Comparison of ENCODE assay signal across 20 cellular contexts in the genomic region with DNA sequence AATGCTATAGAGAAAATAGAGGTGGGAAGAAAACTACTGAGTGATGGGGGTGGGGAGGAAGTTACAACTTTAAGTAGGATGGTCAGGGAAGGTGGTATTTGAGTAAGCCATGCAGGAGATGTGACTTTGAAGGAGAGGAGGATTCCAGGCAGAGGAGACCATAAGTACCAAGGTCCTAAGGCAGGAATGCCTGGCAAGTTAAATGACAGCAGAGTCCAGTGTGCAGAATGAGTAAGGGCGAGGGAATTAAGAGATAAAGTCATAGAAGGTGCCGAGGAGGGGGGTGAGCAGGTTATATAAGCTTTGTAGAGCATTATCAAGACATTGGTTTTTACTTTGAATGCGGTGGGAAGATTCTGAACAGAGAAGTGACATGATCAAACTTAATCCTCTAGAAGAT. TPM values are rescaled to one million over a fixed set of nuclear protein-coding genes. Genes with fewer than 3 reads are reported as not detected.
DNase-seq lines count a peak whose midpoint lies in the region; ATAC-seq and TF ChIP-seq lines count a peak whose summit lies in the region.
"Had no signal": no experiment of that assay in that cellular context is flagged by ENCODE, and none has a peak within 500 bp of the region (broad histone marks: within the 10 kb centered on the region; RNA-seq: fewer than 3 reads in every experiment).

No MANE protein-coding gene starts in this region.

- peaks cover 24% of the 10 kb centered on the region for H3K4me1 ChIP-seq in left ventricle myocardium inferior

- no peaks in the 10 kb centered on the region for H3K36me3 ChIP-seq in left ventricle myocardium inferior
- no peaks in the 10 kb centered on the region for H3K36me3 ChIP-seq in WERI-Rb-1
- H3K36me3 ChIP-seq: BE2C had no signal

- H3K9me3 ChIP-seq in left ventricle myocardium inferior (replicated peaks) (peaks cover 6% of the 10 kb centered on the region), WERI-Rb-1 (ENCODE audit: severe bottlenecking) (no peaks in the 10 kb centered on the region)
- H3K9me3 ChIP-seq: BE2C had no signal

- H3K4me3 ChIP-seq in left ventricle myocardium inferior (no peak overlapping the region), WERI-Rb-1 (ENCODE audit: low read depth, low read length) (no peak overlapping the region)
- H3K4me3 ChIP-seq: GM12878 had no signal

- H3K27me3 Mint-ChIP-seq in nephron (ENCODE audit: low read depth) = no peaks in the 10 kb centered on the region

- no peaks in the 10 kb centered on the region for H3K9me3 Mint-ChIP-seq in nephron

- H3K27me3 ChIP-seq in left ventricle myocardium inferior (ENCODE audit: low read depth) (no peaks in the 10 kb centered on the region), WERI-Rb-1 (ENCODE audit: insufficient read depth, low read depth, severe bottlenecking) (no peaks in the 10 kb centered on the region)
- H3K27me3 ChIP-seq: BE2C had no signal

- DNase-seq in left ventricle myocardium inferior (no peak), left ventricle myocardium superior (no peak), WERI-Rb-1 (peak; percentile 10), DMS153 treated with DMSO at 0.1 percent for 48 hours (lab: John Stamatoyannopoulos, UW; ENCODE audit: unreplicated experiment) (no peak), DMS153 (lab: John Stamatoyannopoulos, UW) (no peak)
- no peak for DNase-seq in activated effector memory CD4-positive, alpha-beta T cell treated with Interleukin-2 at 50 U/mL for 16 hours
- DNase-seq: 8988T, BE2C, Kasumi-1, NCI-H1694, NCI-H2081, NCI-H2171, NCI-H345, NCI-H524, NCI-H774, Right ventricle myocardium superior had no signal

- peaks cover 41% of the 10 kb centered on the region for H3K4me1 Mint-ChIP-seq in nephron

- TF ChIP-seq CTCF in left ventricle myocardium inferior (IDR thresholded peaks at IDR 0.05; ENCODE audit: borderline replicate concordance) = no peak
- no peak for TF ChIP-seq CTCF in WERI-Rb-1 (IDR thresholded peaks at IDR 0.05; ENCODE audit: low read depth, low read length)
- no peak for TF ChIP-seq CTCF in nephron (IDR thresholded peaks at IDR 0.05; ENCODE audit: unreplicated experiment in 3 of 3)

- peak overlapping the region; percentile 18 to 61 (median 47) for H3K27ac Mint-ChIP-seq in nephron

- intact Hi-C loops in left ventricle myocardium inferior (cut with micrococcal nuclease) (no loop called here), left ventricle myocardium superior (cut with micrococcal nuclease) (no loop called here)

- ATAC-seq in left ventricle myocardium superior (no peak), GM18867 (IDR thresholded peaks at IDR 0.05; ENCODE audit: unreplicated experiment) (no peak)
- ATAC-seq: GM12878, HCT116 had no signal

- H3K27ac ChIP-seq in left ventricle myocardium inferior (replicated peaks) (peak overlapping the region; percentile 58), WERI-Rb-1 (no peak overlapping the region)

- no peak overlapping the region for H3K4me3 Mint-ChIP-seq in nephron

- H3K36me3 Mint-ChIP-seq in nephron (ENCODE audit: low read depth) = no peaks in the 10 kb centered on the region

RNA-seq across cellular contexts. Expression of a gene that starts 43.2 kb away (rescaled TPM):
- total RNA-seq in left ventricle myocardium inferior (4.5 TPM), left ventricle myocardium superior (4.9 TPM)
